ENCODE assay signal across 20 cellular contexts in the genomic region with DNA sequence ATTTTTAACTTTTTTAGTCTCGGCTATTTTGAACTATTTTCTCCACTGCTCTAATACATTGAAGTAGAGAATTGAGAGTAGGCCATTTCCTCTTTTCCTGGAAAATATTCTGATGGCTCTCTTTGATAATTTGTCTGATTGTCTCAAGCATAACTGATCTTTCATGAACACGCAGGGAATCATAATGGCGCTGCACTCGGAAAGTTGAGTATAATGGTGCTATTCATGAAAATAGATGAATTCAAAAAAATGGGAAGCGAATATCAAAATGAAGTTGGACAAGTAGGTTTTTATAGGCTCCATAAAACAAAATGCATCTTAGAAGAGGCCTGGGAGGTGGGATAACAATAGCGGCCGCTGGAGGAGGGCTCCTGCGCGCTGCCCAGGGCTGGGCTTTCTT. TPM values are rescaled to one million over a fixed set of nuclear protein-coding genes. Genes with fewer than 3 reads are reported as not detected.
DNase-seq lines count a peak whose midpoint lies in the region; TF ChIP-seq lines count a peak whose summit lies in the region.
"Had no signal": no experiment of that assay in that cellular context is flagged by ENCODE, and none has a peak within 500 bp of the region (broad histone marks: within the 10 kb centered on the region; RNA-seq: fewer than 3 reads in every experiment).

No MANE protein-coding gene starts in this region.

- H4K8ac ChIP-seq in trophoblast cell (ENCODE audit: low read depth, low read length): no peak overlapping the region

- peaks cover 100% of the 10 kb centered on the region for H3K4me1 Mint-ChIP-seq in chondrocyte (ENCODE audit: low read depth)

- DNase-seq in chondrocyte (ENCODE audit: low spot score) (no peak), foreskin melanocyte (peak; percentile 52), trophoblast cell (no peak), transverse colon (no peak), KBM-7 (no peak), GM03348 (ENCODE audit: low spot score) (no peak), NCI-H524 treated with DMSO at 0.1 percent for 48 hours (lab: John Stamatoyannopoulos, UW) (no peak)
- DNase-seq: activated CD4-positive, CD25-positive, alpha-beta regulatory T cell treated with anti-CD3 and anti-CD28 coated beads, Interleukin-2, amount 50 U/mL, for 72 hours; activated CD8-positive, alpha-beta T cell treated with anti-CD3 and anti-CD28 coated beads for 36 hours; activated gamma-delta T cell; cortex of kidney; H9; Kasumi-1; NCI-H1694; NCI-H2171; NCI-H510A treated with DMSO at 0.1 percent for 48 hours; substantia nigra had no signal

- no peak overlapping the region for H3K14ac ChIP-seq in trophoblast cell (ENCODE audit: low read length)

- no peak for TF ChIP-seq POLR2A in transverse colon (IDR thresholded peaks at IDR 0.05)

- no peak overlapping the region for H2AFZ ChIP-seq in trophoblast cell (ENCODE audit: insufficient read depth, low read length, poor library complexity)

- H3K27ac ChIP-seq in trophoblast cell (ENCODE audit: low read depth, low read length) (no peak overlapping the region), transverse colon (peak overlapping the region; percentile 84 to 87 (median 86))

- H3K27me3 ChIP-seq in trophoblast cell (ENCODE audit: insufficient read depth, low read length) (no peaks in the 10 kb centered on the region), transverse colon (no peaks in the 10 kb centered on the region)
- H3K27me3 ChIP-seq: breast epithelium had no signal

- H3K79me1 ChIP-seq in trophoblast cell (ENCODE audit: low read length): peaks cover 41% of the 10 kb centered on the region

- peaks cover 1% of the 10 kb centered on the region for H3K9me3 ChIP-seq in trophoblast cell (ENCODE audit: insufficient read depth, low read depth, low read length)
- no peaks in the 10 kb centered on the region for H3K9me3 ChIP-seq in transverse colon
- H3K9me3 ChIP-seq: breast epithelium had no signal

- H3K79me2 ChIP-seq in trophoblast cell (ENCODE audit: control insufficient read depth, insufficient read depth, low read length, poor library complexity): peaks cover 10% of the 10 kb centered on the region

- intact Hi-C loops in transverse colon (cut with DNase I; ENCODE audit: low total_unique reads): loop anchor here (1.0 kb wide), 1 partner anchor 39 kb away; no protein-coding TSS in a partner anchor

- H3K4me1 ChIP-seq in trophoblast cell (ENCODE audit: control insufficient read depth in 1 of 2, insufficient read depth in 2 of 2, low read length in 2 of 2) (peaks cover 48 to 53% of the 10 kb centered on the region in 2 experiments), transverse colon (peaks cover 24 to 65% (median 37%) of the 10 kb centered on the region in 4 donors)

- no peak overlapping the region for H4K12ac ChIP-seq in trophoblast cell (ENCODE audit: low read depth, low read length)

- H2BK120ac ChIP-seq in trophoblast cell (ENCODE audit: insufficient read depth, low read length, poor library complexity): no peak overlapping the region

- H2BK12ac ChIP-seq in trophoblast cell (ENCODE audit: low read length): no peak overlapping the region

- WGBS in trophoblast cell (ENCODE audit: extremely low coverage, insufficient coverage, insufficient read length): no CpG with 5 or more reads among the region's 9 CpGs
- 84 to 95% methylated on average over 9 of the region's 9 CpGs for WGBS in transverse colon (ENCODE audit: low coverage in 1 of 2), 2 donors

- no peak overlapping the region for H3K4me2 ChIP-seq in trophoblast cell (ENCODE audit: low read length)

- H3K4me3 ChIP-seq in trophoblast cell (ENCODE audit: low read depth, low read length) (no peak overlapping the region), transverse colon (no peak overlapping the region)
- H3K4me3 ChIP-seq: breast epithelium had no signal

- no peak for TF ChIP-seq EP300 in transverse colon (IDR thresholded peaks at IDR 0.05; ENCODE audit: low read depth)

- H3K9me3 Mint-ChIP-seq in chondrocyte (ENCODE audit: low read depth): no peaks in the 10 kb centered on the region
- H3K9me3 Mint-ChIP-seq: activated CD8-positive, alpha-beta T cell treated with anti-CD3 and anti-CD28 coated beads for 36 hours; H9; natural killer cell treated with Interleukin-12 subunit alpha and Interleukin-12 subunit beta and Interleukin-15 and Interleukin-18, amount 100 ng/mL, for 72 hours had no signal

- no peak overlapping the region for H3K4me3 Mint-ChIP-seq in chondrocyte (ENCODE audit: unreplicated experiment)
- H3K4me3 Mint-ChIP-seq: activated CD8-positive, alpha-beta T cell treated with anti-CD3 and anti-CD28 coated beads for 36 hours; CD14-positive monocyte; H9; natural killer cell treated with Interleukin-12 subunit alpha and Interleukin-12 subunit beta and Interleukin-15 and Interleukin-18, amount 100 ng/mL, for 72 hours had no signal

- H2BK5ac ChIP-seq in trophoblast cell (ENCODE audit: low read depth, low read length, poor library complexity): no peak overlapping the region

- H4K91ac ChIP-seq in trophoblast cell (ENCODE audit: low read depth, low read length): no peak overlapping the region

- no peak overlapping the region for H3K23ac ChIP-seq in trophoblast cell (ENCODE audit: low read length)

- H3K18ac ChIP-seq in trophoblast cell (ENCODE audit: low read length): no peak overlapping the region

- peak overlapping the region; percentile 95 for H3K27ac Mint-ChIP-seq in chondrocyte (ENCODE audit: unreplicated experiment)
- H3K27ac Mint-ChIP-seq: activated CD8-positive, alpha-beta T cell treated with anti-CD3 and anti-CD28 coated beads for 36 hours; CD14-positive monocyte; H9; natural killer cell treated with Interleukin-12 subunit alpha and Interleukin-12 subunit beta and Interleukin-15 and Interleukin-18, amount 100 ng/mL, for 72 hours had no signal

- H3K36me3 ChIP-seq in trophoblast cell (ENCODE audit: control insufficient read depth in 1 of 2, insufficient read depth in 2 of 2, low read length in 2 of 2) (peaks cover 23 to 33% of the 10 kb centered on the region in 2 experiments), transverse colon (no peaks in the 10 kb centered on the region)
- H3K36me3 ChIP-seq: breast epithelium had no signal

- H3K36me3 Mint-ChIP-seq in chondrocyte (ENCODE audit: low read depth): peaks cover 40% of the 10 kb centered on the region
- H3K36me3 Mint-ChIP-seq: CD14-positive monocyte; natural killer cell treated with Interleukin-12 subunit alpha and Interleukin-12 subunit beta and Interleukin-15 and Interleukin-18, amount 100 ng/mL, for 72 hours had no signal

- H3K4ac ChIP-seq in trophoblast cell (ENCODE audit: low read depth, low read length): peak overlapping the region; percentile 3

- no peaks in the 10 kb centered on the region for H3K27me3 Mint-ChIP-seq in chondrocyte (ENCODE audit: low read depth)

- no peak for TF ChIP-seq CTCF in chondrocyte (IDR thresholded peaks at IDR 0.05)
- no peak for TF ChIP-seq CTCF in transverse colon (IDR thresholded peaks at IDR 0.05)

- in situ Hi-C loops in transverse colon (cut with MboI; ENCODE audit: low pct_ligation_motif_present in 1 of 4, low pct_unique_long_range_greater_than_20kb in 1 of 4, low sequenced_read_pairs in 3 of 4): no loop called here
- in situ Hi-C loops in KBM-7 (cut with MboI; ENCODE audit: low pct_unique_long_range_greater_than_20kb, low sequenced_read_pairs): no loop called here

- H2AK5ac ChIP-seq in trophoblast cell (ENCODE audit: low read length): no peak overlapping the region

- no peak overlapping the region for H3K9ac ChIP-seq in trophoblast cell (ENCODE audit: low read length)

RNA-seq across cellular contexts. Expression of a gene that starts 29.0 kb away (rescaled TPM):
- total RNA-seq in chondrocyte (1,370 to 2,411 TPM (median 2,366 TPM) in 3 replicates), transverse colon (100 to 1,000 TPM in 2 of 4 donors, 10 to 100 TPM in 2; 75.1 to 322 (median 115) TPM)
- 769 and 825 TPM in 2 replicates for polyA plus RNA-seq in trophoblast cell (2013)
- total RNA-seq: activated CD8-positive, alpha-beta T cell treated with anti-CD3 and anti-CD28 coated beads for 36 hours; natural killer cell treated with Interleukin-12 subunit alpha and Interleukin-12 subunit beta and Interleukin-15 and Interleukin-18, amount 100 ng/mL, for 72 hours had no signal
- polyA plus RNA-seq: CD14-positive monocyte had no signal

RNA-seq across cellular contexts. Expression of a gene that starts 29.2 kb away (rescaled TPM):
- 2,319 to 5,210 TPM (median 5,209 TPM) in 3 replicates for total RNA-seq in chondrocyte
- polyA plus RNA-seq in trophoblast cell (2013): 445 and 497 TPM in 2 replicates
- 100 to 1,000 TPM in 2 of 4 donors, 10 to 100 TPM in 2; 46.4 to 180 (median 99.2) TPM for total RNA-seq in transverse colon
- total RNA-seq: activated CD8-positive, alpha-beta T cell treated with anti-CD3 and anti-CD28 coated beads for 36 hours; natural killer cell treated with Interleukin-12 subunit alpha and Interleukin-12 subunit beta and Interleukin-15 and Interleukin-18, amount 100 ng/mL, for 72 hours had no signal

Comparison
In these comparisons a context has a peak if more than half of its experiments do, and no peak if none do; other contexts are left out.
1. RNA of a gene that starts 29.2 kb away (total RNA-seq): 2,319 to 5,210 TPM in chondrocyte; 46.4 to 180 TPM in transverse colon; every median in the first group is over 10 times any median in the second.